Comparison of ENCODE assay signal across 9 cellular contexts in genomic region chr10:117541405-117541908, GRCh38. TPM values are rescaled to one million over a fixed set of nuclear protein-coding genes. Genes with fewer than 3 reads are reported as not detected.
DNase-seq lines count a peak whose midpoint lies in the region; ATAC-seq and TF ChIP-seq lines count a peak whose summit lies in the region.
"Had no signal": no experiment of that assay in that cellular context is flagged by ENCODE, and none has a peak within 500 bp of the region (broad histone marks: within the 10 kb centered on the region; RNA-seq: fewer than 3 reads in every experiment).

No MANE protein-coding gene starts in this region.

- H3K27me3 ChIP-seq in esophagus squamous epithelium (peaks cover 51 to 100% (median 69%) of the 10 kb centered on the region in 4 donors), ovary (no peaks in the 10 kb centered on the region), sigmoid colon (peaks cover 70 to 100% (median 97%) of the 10 kb centered on the region in 3 donors)

- TF ChIP-seq EP300 in ovary (IDR thresholded peaks at IDR 0.05), result no peak
- TF ChIP-seq EP300 in sigmoid colon (IDR thresholded peaks at IDR 0.05), result no peak

- DNase-seq in DMS 273 treated with DMSO at 0.1 percent for 48 hours (lab: John Stamatoyannopoulos, UW), result peak; percentile 48
- peak; percentile 9 for DNase-seq in NCI-H1694 (lab: John Stamatoyannopoulos, UW)
- DNase-seq in esophagus squamous epithelium (lab: John Stamatoyannopoulos, UW), result no peak
- DNase-seq in ovary, result peak; percentile 82 to 93 (median 87)
- DNase-seq in NCI-H2171 treated with DMSO at 0.1 percent for 48 hours (lab: John Stamatoyannopoulos, UW), result no peak
- no peak for DNase-seq in NCI-H748 (lab: John Stamatoyannopoulos, UW; ENCODE audit: unreplicated experiment)
- no peak for DNase-seq in sigmoid colon
- DNase-seq: NCI-H1092 treated with DMSO at 0.1 percent for 48 hours had no signal

- H3K9me3 ChIP-seq in esophagus squamous epithelium (no peaks in the 10 kb centered on the region), ovary (no peaks in the 10 kb centered on the region), sigmoid colon (no peaks in the 10 kb centered on the region)

- ATAC-seq in GM18520 (IDR thresholded peaks at IDR 0.05; ENCODE audit: unreplicated experiment), result no peak

- H3K36me3 ChIP-seq in esophagus squamous epithelium (no peaks in the 10 kb centered on the region), ovary (no peaks in the 10 kb centered on the region), sigmoid colon (no peaks in the 10 kb centered on the region)

- intact Hi-C loops in esophagus squamous epithelium (cut with DNase I) (no loop called here), ovary (cut with DNase I) (loop anchor here in 1 of 4 donors (5.0 to 10.0 kb wide), 2 partner anchors 203 to 506 kb away; partner anchors contain the start of gene RAB11FIP2), sigmoid colon (cut with DNase I) (no loop called here)

- H3K4me1 ChIP-seq in esophagus squamous epithelium (peaks cover 33 to 69% (median 47%) of the 10 kb centered on the region in 3 donors), ovary (ENCODE audit: insufficient read depth) (peaks cover 9% of the 10 kb centered on the region), sigmoid colon (peaks cover 3 to 57% (median 50%) of the 10 kb centered on the region in 4 donors)

- WGBS in esophagus squamous epithelium, 2 donors, result 13 to 25% methylated on average over 32 of the region's 32 CpGs
- 0 to 2% (median 1%) methylated on average over 32 of the region's 32 CpGs for WGBS in ovary, 3 donors
- 7 to 13% methylated on average over 32 of the region's 32 CpGs for WGBS in sigmoid colon, 2 donors

- H3K4me3 ChIP-seq in esophagus squamous epithelium (peak overlapping the region in 3 of 4 donors; percentile 9 to 52 (median 45)), ovary (peak overlapping the region; percentile 84), sigmoid colon (no peak overlapping the region)

- TF ChIP-seq POLR2A in esophagus squamous epithelium (IDR thresholded peaks at IDR 0.05) (no peak), ovary (IDR thresholded peaks at IDR 0.05) (peak; percentile 50), sigmoid colon (IDR thresholded peaks at IDR 0.05) (no peak)

- H3K27ac ChIP-seq in esophagus squamous epithelium (peak overlapping the region in 3 of 4 donors; percentile 25 to 67 (median 58)), ovary (peak overlapping the region; percentile 93 to 95), sigmoid colon (peak overlapping the region in 1 of 4 donors; percentile 38)

- TF ChIP-seq CTCF in esophagus squamous epithelium (IDR thresholded peaks at IDR 0.05) (no peak), ovary (IDR thresholded peaks at IDR 0.05) (no peak), sigmoid colon (IDR thresholded peaks at IDR 0.05) (no peak)

RNA-seq across cellular contexts. Expression of gene EMX2, which starts 1.1 kb away (rescaled TPM):
- total RNA-seq in esophagus squamous epithelium, result under 1 TPM in 1 of 4 donors, not detected in 3; 0.19 TPM
- 10 to 100 TPM in 5 of 7 donors, 1 to 10 TPM in 2; 7.3 to 25.5 (median 12.2) TPM for total RNA-seq in ovary
- 10 to 100 TPM; 14.4 to 62.1 TPM for polyA plus RNA-seq in ovary
- under 1 TPM in 1 of 4 donors, not detected in 3; 0.36 TPM for total RNA-seq in sigmoid colon
- polyA plus RNA-seq in sigmoid colon, result not detected

Comparison
In these comparisons a context has a peak if more than half of its experiments do, and no peak if none do; other contexts are left out.
1. DNase-seq: peak in DMS 273 treated with DMSO at 0.1 percent for 48 hours (single experiment), NCI-H1694 (single experiment) and ovary (5 of 5); none in esophagus squamous epithelium (single experiment), NCI-H2171 treated with DMSO at 0.1 percent for 48 hours (single experiment), NCI-H748 (single experiment) and sigmoid colon (single experiment).
2. H3K4me3 ChIP-seq: peak in esophagus squamous epithelium (3 of 4) and ovary (single experiment); none in sigmoid colon (0 of 4).
3. RNA of gene EMX2, which starts 1.1 kb away (total RNA-seq): 7.3 to 25.5 TPM in ovary; 0.36 TPM in sigmoid colon and 0.19 TPM in esophagus squamous epithelium; every median in the first group is over 4 times any median in the second.